Comparison of ENCODE assay signal across 7 cellular contexts in the genomic region with DNA sequence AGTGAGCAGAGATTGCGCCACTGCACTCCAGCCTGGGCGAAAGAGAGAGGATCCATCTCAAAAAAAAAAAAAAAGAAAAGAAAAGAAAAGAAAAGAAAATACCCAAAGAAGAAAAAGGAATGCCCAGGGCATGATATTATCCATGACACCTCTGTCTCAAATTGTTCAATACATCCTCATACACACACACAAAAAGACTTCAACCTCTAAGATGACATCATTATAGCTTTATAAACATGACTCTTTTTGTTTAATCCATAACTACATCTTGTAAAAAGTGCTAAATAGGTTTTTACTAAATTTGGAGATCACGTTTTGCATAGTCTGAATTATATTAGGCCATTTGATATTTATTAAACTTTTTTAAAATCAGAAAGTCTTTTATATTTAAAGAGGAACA.
"Had no signal": no experiment of that assay in that cellular context is flagged by ENCODE, and none has a peak within 500 bp of the region (broad histone marks: within the 10 kb centered on the region; RNA-seq: fewer than 3 reads in every experiment).

No MANE protein-coding gene starts in this region.

- H3K4me3 ChIP-seq: GM12878 had no signal

- FAIRE-seq: GM12878, GM12891, GM12892, GM18507, GM19239 had no signal

- DNase-seq: GDM1, GF-D8 had no signal
